In genomic region chr3:44318929-44319328, GRCh38 we compare ENCODE assay signal across 14 cellular contexts. TPM values are rescaled to one million over a fixed set of nuclear protein-coding genes. Genes with fewer than 3 reads are reported as not detected.
DNase-seq lines count a peak whose midpoint lies in the region; ATAC-seq, FAIRE-seq and TF ChIP-seq lines count a peak whose summit lies in the region.
"Had no signal": no experiment of that assay in that cellular context is flagged by ENCODE, and none has a peak within 500 bp of the region (broad histone marks: within the 10 kb centered on the region; RNA-seq: fewer than 3 reads in every experiment).

No MANE protein-coding gene starts in this region.

- H3K27ac ChIP-seq in H1 (ENCODE audit: low read depth, low read length): no peak overlapping the region
- H3K27ac ChIP-seq: psoas muscle had no signal

- H4K91ac ChIP-seq in H1 (replicated peaks; ENCODE audit: insufficient read length, low read length): no peak overlapping the region

- H3K4me2 ChIP-seq in H1 (ENCODE audit: insufficient read depth in 1 of 2, low read depth in 2 of 2, low read length in 2 of 2): no peak overlapping the region

- no peak overlapping the region for H3K14ac ChIP-seq in H1 (ENCODE audit: insufficient read length)

- POLR2A ChIA-PET in H1 (lab: Charles Lee; ENCODE audit: partially characterized antibody): no interaction called here

- no peaks in the 10 kb centered on the region for H3K79me1 ChIP-seq in H1 (ENCODE audit: low read depth, low read length)

- H2AK5ac ChIP-seq in H1 (ENCODE audit: low read depth, low read length): no peak overlapping the region

- H4K8ac ChIP-seq in H1 (ENCODE audit: extremely low read depth, insufficient read depth, low read length): peak overlapping the region; percentile 62; the same call in 1 of the 2 replicates

- no peaks in the 10 kb centered on the region for H4K20me1 ChIP-seq in H1 (replicated peaks in 1 of 2; ENCODE audit: control insufficient read depth in 1 of 2, insufficient read depth in 2 of 2, low read length in 2 of 2)

- CTCF ChIA-PET in H1 (lab: Charles Lee; ENCODE audit: partially characterized antibody): no interaction called here

- H3K56ac ChIP-seq in H1 (replicated peaks; ENCODE audit: insufficient read length, low read depth, low read length): no peak overlapping the region

- intact Hi-C loops in Right ventricle myocardium inferior (cut with DNase I): no loop called here

- H3K23ac ChIP-seq in H1 (ENCODE audit: insufficient read length): no peak overlapping the region

- no peaks in the 10 kb centered on the region for H3K9me3 ChIP-seq in H1 (ENCODE audit: insufficient read depth in 2 of 2, low read depth in 1 of 2, low read length in 1 of 2)
- H3K9me3 ChIP-seq: psoas muscle had no signal

- no peak overlapping the region for H3K9ac ChIP-seq in H1 (replicated peaks in 1 of 4; ENCODE audit: extremely low read depth in 1 of 4, low read depth in 3 of 4, low read length in 3 of 4)

- TF ChIP-seq POLR2A in H1 (IDR thresholded peaks at IDR 0.05; ENCODE audit: control extremely low read depth in 1 of 2, low read depth in 2 of 2, low read length in 2 of 2): no peak

- no peak overlapping the region for H2BK12ac ChIP-seq in H1 (ENCODE audit: low read depth, low read length)

- TF ChIP-seq RAD21 in H1 (IDR thresholded peaks at IDR 0.05 in 1 of 2, conservative IDR thresholded peaks at IDR 0.05 in 1 of 2; ENCODE audit: low read depth in 2 of 2, low read length in 2 of 2): peak; percentile 73 to 79

- no peak overlapping the region for H2BK15ac ChIP-seq in H1 (ENCODE audit: low read length)

- in situ Hi-C loops in GM13976 (cut with MboI; ENCODE audit: low sequenced_read_pairs, unreplicated experiment): loop anchor here (25.0 kb wide), 1 partner anchor 593 kb away; no protein-coding TSS in a partner anchor

- no peak for TF ChIP-seq CTCF in GM13976 (IDR thresholded peaks at IDR 0.05; ENCODE audit: borderline replicate concordance, control extremely low read depth, extremely low read depth, insufficient read depth, missing control alignments)
- peak; percentile 45 to 50 (median 50) for TF ChIP-seq CTCF in H1 (IDR thresholded peaks at IDR 0.05; ENCODE audit: control extremely low read depth in 1 of 3, insufficient read depth in 1 of 3, low read depth in 1 of 3, low read length in 3 of 3)

- no peak overlapping the region for H2BK5ac ChIP-seq in H1 (ENCODE audit: low read depth, low read length)

- no peaks in the 10 kb centered on the region for H3K4me1 ChIP-seq in H1 (replicated peaks in 1 of 4; ENCODE audit: control insufficient read depth in 3 of 4, insufficient read depth in 4 of 4, low read length in 3 of 4)
- H3K4me1 ChIP-seq: psoas muscle had no signal

- no peaks in the 10 kb centered on the region for H3K79me2 ChIP-seq in H1 (ENCODE audit: control insufficient read depth in 1 of 2, insufficient read depth in 2 of 2, low read length in 2 of 2)

- DNase-seq in AML-193 (lab: John Stamatoyannopoulos, UW) (peak; percentile 76 to 78), GM13976 (ENCODE audit: low spot score) (peak; percentile 7), NCI-H748 (lab: John Stamatoyannopoulos, UW; ENCODE audit: unreplicated experiment) (peak; percentile 25), H1 (ENCODE audit: low read depth in 1 of 2, low spot score in 2 of 2) (peak in 1 of 2 experiments; percentile 62), amniotic stem cell (lab: John Stamatoyannopoulos, UW) (no peak), Right ventricle myocardium inferior (ENCODE audit: missing footprints) (no peak)
- DNase-seq: anterior cingulate cortex, erythroblast, hippocampal formation, naive B cell, NCI-H1105, psoas muscle had no signal

- FAIRE-seq in H1 (lab: Jason Lieb, UNC): no peak

- no peak overlapping the region for H2BK20ac ChIP-seq in H1 (ENCODE audit: low read length)

- no peaks in the 10 kb centered on the region for H3K23me2 ChIP-seq in H1 (ENCODE audit: low read depth, low read length)

- no peak overlapping the region for H4K5ac ChIP-seq in H1 (ENCODE audit: insufficient read length, low read depth, low read length)

- H3K4ac ChIP-seq in H1 (replicated peaks; ENCODE audit: insufficient read length, low read depth, low read length): no peak overlapping the region

- peak overlapping the region; percentile 94; the same call in 1 of the 2 replicates for H2AFZ ChIP-seq in H1 (ENCODE audit: low read length)

- TF ChIP-seq EP300 in H1 (IDR thresholded peaks at IDR 0.05; ENCODE audit: borderline replicate concordance in 1 of 2, low read depth in 2 of 2, low read length in 2 of 2): no peak

- no peaks in the 10 kb centered on the region for H3K36me3 ChIP-seq in H1 (ENCODE audit: control insufficient read depth in 2 of 4, insufficient read depth in 4 of 4, low read length in 3 of 4)

- ATAC-seq in GM18861 (IDR thresholded peaks at IDR 0.05; ENCODE audit: unreplicated experiment) (no peak), Right ventricle myocardium inferior (no peak), HG02759 (IDR thresholded peaks at IDR 0.05; ENCODE audit: unreplicated experiment) (no peak)
- ATAC-seq: psoas muscle had no signal

- 63% methylated on average over 7 of the region's 7 CpGs; no CpG with 5 or more reads in 1 of the 2 experiments for WGBS in H1 (ENCODE audit: extremely low coverage in 1 of 2, insufficient coverage in 1 of 2, insufficient read length in 1 of 2, insufficient replicate concordance in 2 of 2, low coverage in 1 of 2, low lambda C conversion rate in 2 of 2, missing lambda C conversion rate in 1 of 2), 2 experiments

- H3K4me3 ChIP-seq in H1 (ENCODE audit: extremely low read depth in 1 of 4, insufficient read depth in 2 of 4, low read depth in 3 of 4, low read length in 4 of 4): no peak overlapping the region
- H3K4me3 ChIP-seq: psoas muscle had no signal

- no peak overlapping the region; the same call in 1 of the 2 replicates for H3K18ac ChIP-seq in H1 (ENCODE audit: extremely low read depth, low read length)

- no peak overlapping the region for H2BK120ac ChIP-seq in H1 (replicated peaks; ENCODE audit: low read depth, low read length)

- H3K27me3 ChIP-seq in H1 (replicated peaks in 1 of 4; ENCODE audit: control insufficient read depth in 3 of 4, extremely low read depth in 1 of 4, insufficient read depth in 3 of 4, low read length in 3 of 4): no peaks in the 10 kb centered on the region

TF ChIP-seq in H1, 55 proteins besides CTCF, POLR2A, EP300 and RAD21:
- TF ChIP-seq CREB1 (IDR thresholded peaks at IDR 0.05): no peak
- no peak for TF ChIP-seq TEAD4 (IDR thresholded peaks at IDR 0.05; ENCODE audit: low read depth, low read length)
- no peak for TF ChIP-seq GABPA (IDR thresholded peaks at IDR 0.05; ENCODE audit: borderline replicate concordance, insufficient read depth, low read length)
- TF ChIP-seq KDM1A (IDR thresholded peaks at IDR 0.05; ENCODE audit: borderline replicate concordance, low read length): peak; percentile 51; the same call in 1 of the 2 replicates
- TF ChIP-seq, protein P1, sequence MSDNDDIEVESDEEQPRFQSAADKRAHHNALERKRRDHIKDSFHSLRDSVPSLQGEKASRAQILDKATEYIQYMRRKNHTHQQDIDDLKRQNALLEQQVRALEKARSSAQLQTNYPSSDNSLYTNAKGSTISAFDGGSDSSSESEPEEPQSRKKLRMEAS (IDR thresholded peaks at IDR 0.05): 0 out of 2 replicates have a peak, but pooled peaks have one; percentile 43
- TF ChIP-seq YY1 (IDR thresholded peaks at IDR 0.05; ENCODE audit: low read depth, low read length): 0 out of 2 replicates have a peak, but pooled peaks have one; percentile 20
- TF ChIP-seq TBP (IDR thresholded peaks at IDR 0.05; ENCODE audit: low read depth, low read length): no peak
- TF ChIP-seq TCF12 (IDR thresholded peaks at IDR 0.05; ENCODE audit: low read depth, low read length): peak; percentile 47; the same call in 1 of the 2 replicates
- peak in 1 of 2 experiments; percentile 50; a peak in 1 of 4 replicates for TF ChIP-seq HDAC2 (IDR thresholded peaks at IDR 0.05; ENCODE audit: borderline replicate concordance in 1 of 2, low read depth in 2 of 2, low read length in 2 of 2)

RNA-seq across cellular contexts. Expression of gene TCAIM, which starts 19.6 kb away (rescaled TPM):
- total RNA-seq in H1 (2021; fragmentation: NEBNext Ultra II Directional; extraction: Animal tissue kit (Norgen Biotek cat#: 25700)): 21.7 and 22.1 TPM in 2 replicates
- polyA plus RNA-seq in H1 (2011; rRNA removed): 5.8 and 6.9 TPM in 2 replicates
- 8.4 TPM for polyA plus RNA-seq in H1 (2011; cell fraction: cytosol; rRNA removed)
- polyA plus RNA-seq in H1 (2011; cell fraction: nucleus; rRNA removed): 13.9 TPM
- polyA plus RNA-seq in H1 (2012, experiment 1 of 2): 8.6 to 14.4 TPM (median 10.3 TPM) in 4 replicates
- polyA plus RNA-seq in H1 (2012, experiment 2 of 2): 2.7 TPM
- polyA plus RNA-seq in H1 (2013, experiment 1 of 2): 11.7 TPM
- 10.4 TPM for polyA plus RNA-seq in H1 (2013, experiment 2 of 2)
- polyA minus RNA-seq in H1 (2011; rRNA and poly(A)+ RNA removed): 13.2 and 19.9 TPM in 2 replicates
- 21.7 TPM for polyA minus RNA-seq in H1 (2011; cell fraction: cytosol; rRNA and poly(A)+ RNA removed)
- polyA minus RNA-seq in H1 (2011; cell fraction: nucleus; rRNA and poly(A)+ RNA removed): 54.0 TPM
- total RNA-seq in Right ventricle myocardium inferior: 32.8 TPM

Comparison
In these comparisons a context has a peak if more than half of its experiments do, and no peak if none do; other contexts are left out.
1. DNase-seq: peak in AML-193 (2 of 2), GM13976 (single experiment) and NCI-H748 (single experiment); none in amniotic stem cell (single experiment) and Right ventricle myocardium inferior (single experiment).